In genomic region chr11:123543796-123544195, GRCh38 we compare ENCODE assay signal across 12 cellular contexts.
DNase-seq lines count a peak whose midpoint lies in the region; ATAC-seq, FAIRE-seq and TF ChIP-seq lines count a peak whose summit lies in the region.
"Had no signal": no experiment of that assay in that cellular context is flagged by ENCODE, and none has a peak within 500 bp of the region (broad histone marks: within the 10 kb centered on the region; RNA-seq: fewer than 3 reads in every experiment).

No MANE protein-coding gene starts in this region.

- H3K36me3 ChIP-seq in BJ (ENCODE audit: control insufficient read depth, insufficient read depth, low read length) = no peaks in the 10 kb centered on the region
- no peaks in the 10 kb centered on the region for H3K36me3 ChIP-seq in astrocyte (ENCODE audit: insufficient read depth, low read length)

- no peak overlapping the region for H3K4me3 Mint-ChIP-seq in astrocyte (ENCODE audit: unreplicated experiment)
- H3K4me3 Mint-ChIP-seq in CD4-positive, alpha-beta T cell = no peak overlapping the region
- no peak overlapping the region for H3K4me3 Mint-ChIP-seq in naive thymus-derived CD8-positive, alpha-beta T cell

- no peak overlapping the region for H3K9ac ChIP-seq in astrocyte (ENCODE audit: low read length)

- TF ChIP-seq CTCF in BJ (IDR thresholded peaks at IDR 0.05; ENCODE audit: insufficient read depth, low read depth, low read length) = no peak
- TF ChIP-seq CTCF in astrocyte (IDR thresholded peaks at IDR 0.05; ENCODE audit: insufficient read depth, low read depth, low read length) = no peak
- no peak for TF ChIP-seq CTCF in CD4-positive, alpha-beta T cell (IDR thresholded peaks at IDR 0.05)

- no peaks in the 10 kb centered on the region for H4K20me1 ChIP-seq in astrocyte (ENCODE audit: insufficient read depth, low read length)

- peak overlapping the region; percentile 15 for H3K27ac Mint-ChIP-seq in astrocyte (ENCODE audit: unreplicated experiment)
- no peak overlapping the region for H3K27ac Mint-ChIP-seq in CD4-positive, alpha-beta T cell
- no peak overlapping the region for H3K27ac Mint-ChIP-seq in naive thymus-derived CD8-positive, alpha-beta T cell

- H3K27me3 Mint-ChIP-seq in astrocyte (ENCODE audit: low read depth, unreplicated experiment) = no peaks in the 10 kb centered on the region
- H3K27me3 Mint-ChIP-seq in CD4-positive, alpha-beta T cell = no peaks in the 10 kb centered on the region
- peaks cover 0 to 3% (median 0%) of the 10 kb centered on the region in 5 donors for H3K27me3 Mint-ChIP-seq in naive thymus-derived CD8-positive, alpha-beta T cell

- H3K27me3 ChIP-seq in BJ (ENCODE audit: control insufficient read depth, insufficient read depth, low read length) (no peaks in the 10 kb centered on the region), astrocyte (ENCODE audit: insufficient read depth, low read length) (no peaks in the 10 kb centered on the region)
- no peaks in the 10 kb centered on the region for H3K27me3 ChIP-seq in CD4-positive, alpha-beta T cell (ENCODE audit: control insufficient read depth, insufficient read depth, low read length)

- no peaks in the 10 kb centered on the region for H3K9me3 Mint-ChIP-seq in astrocyte (ENCODE audit: unreplicated experiment)
- H3K9me3 Mint-ChIP-seq in CD4-positive, alpha-beta T cell = no peaks in the 10 kb centered on the region
- no peaks in the 10 kb centered on the region for H3K9me3 Mint-ChIP-seq in naive thymus-derived CD8-positive, alpha-beta T cell

- H3K4me3 ChIP-seq in BJ (ENCODE audit: low read depth, low read length) = no peak overlapping the region
- H3K4me3 ChIP-seq in astrocyte (ENCODE audit: insufficient read depth, low read depth, low read length) = no peak overlapping the region
- H3K4me3 ChIP-seq: lung had no signal

- CTCF ChIA-PET in BJ (lab: Yijun Ruan, JAX) = interaction anchor here (1.1 to 5.8 kb wide), 4 partner anchors 10 to 33 kb away, joined by 3 to 36 read pairs (median 8); no protein-coding TSS in a partner anchor
- CTCF ChIA-PET in CD4-positive, alpha-beta T cell (lab: Charles Lee) = no interaction called here

- ATAC-seq in CD4-positive, alpha-beta T cell (ENCODE audit: poor library complexity) = no peak
- no peak for ATAC-seq in left colon
- ATAC-seq in naive thymus-derived CD8-positive, alpha-beta T cell = no peak

- no peaks in the 10 kb centered on the region for H3K79me2 ChIP-seq in astrocyte (ENCODE audit: insufficient read depth, low read length)

- no peak overlapping the region for H3K27ac ChIP-seq in astrocyte (ENCODE audit: low read depth, low read length)
- H3K27ac ChIP-seq in CD4-positive, alpha-beta T cell (ENCODE audit: low read depth, low read length) = no peak overlapping the region

- H3K36me3 Mint-ChIP-seq in astrocyte (ENCODE audit: low read depth, unreplicated experiment) = peaks cover 2% of the 10 kb centered on the region
- H3K36me3 Mint-ChIP-seq in CD4-positive, alpha-beta T cell (ENCODE audit: low read depth) = no peaks in the 10 kb centered on the region
- no peaks in the 10 kb centered on the region for H3K36me3 Mint-ChIP-seq in naive thymus-derived CD8-positive, alpha-beta T cell

- FAIRE-seq in astrocyte (lab: Jason Lieb, UNC) = no peak

- intact Hi-C loops in CD4-positive, alpha-beta T cell (cut with DNase I, micrococcal nuclease) = no loop called here
- intact Hi-C loops in left colon (cut with DNase I, micrococcal nuclease) = no loop called here

- peaks cover 23% of the 10 kb centered on the region for H3K4me1 Mint-ChIP-seq in astrocyte (ENCODE audit: low read depth, unreplicated experiment)
- H3K4me1 Mint-ChIP-seq in CD4-positive, alpha-beta T cell (ENCODE audit: low read depth) = no peaks in the 10 kb centered on the region
- peaks cover 0 to 3% (median 0%) of the 10 kb centered on the region in 4 donors for H3K4me1 Mint-ChIP-seq in naive thymus-derived CD8-positive, alpha-beta T cell

- POLR2A ChIA-PET in BJ (lab: Charles Lee) = no interaction called here
- POLR2A ChIA-PET in CD4-positive, alpha-beta T cell (lab: Charles Lee) = no interaction called here
- POLR2A ChIA-PET in naive thymus-derived CD8-positive, alpha-beta T cell (lab: Charles Lee) = no interaction called here

- no peak overlapping the region for H2AFZ ChIP-seq in astrocyte (ENCODE audit: low read depth, low read length)

- no peaks in the 10 kb centered on the region for H3K9me3 ChIP-seq in astrocyte (ENCODE audit: insufficient read depth, low read depth, low read length)
- H3K9me3 ChIP-seq in CD4-positive, alpha-beta T cell (ENCODE audit: control insufficient read depth, low read length) = no peaks in the 10 kb centered on the region

- peak overlapping the region; percentile 55 for H3K4me2 ChIP-seq in astrocyte (ENCODE audit: low read length)

- H3K4me1 ChIP-seq in astrocyte (ENCODE audit: insufficient read depth, low read length) = peaks cover 26% of the 10 kb centered on the region

- DNase-seq in BJ (ENCODE audit: low read depth) (peak; percentile 89), LHCN-M2 (ENCODE audit: low read depth) (peak; percentile 67), astrocyte (ENCODE audit: low read depth) (peak; percentile 70), foreskin melanocyte (peak; percentile 30), activated T-cell treated with anti-CD3 and anti-CD28 coated beads for 4 hours (no peak), left colon (no peak)
- no peak for DNase-seq in CD4-positive, alpha-beta T cell
- no peak for DNase-seq in naive thymus-derived CD8-positive, alpha-beta T cell
- DNase-seq: activated CD4-positive, alpha-beta T cell treated with anti-CD3 and anti-CD28 coated beads for 4 hours; NCI-H774; occipital lobe had no signal

Comparison
In these comparisons a context has a peak if more than half of its experiments do, and no peak if none do; other contexts are left out.
1. DNase-seq: peak in BJ (single experiment), LHCN-M2 (single experiment), astrocyte (single experiment) and foreskin melanocyte (single experiment); none in CD4-positive, alpha-beta T cell (0 of 10), activated T-cell treated with anti-CD3 and anti-CD28 coated beads for 4 hours (single experiment), left colon (0 of 2) and naive thymus-derived CD8-positive, alpha-beta T cell (0 of 10).